ENCODE assay signal across 19 cellular contexts in the genomic region with DNA sequence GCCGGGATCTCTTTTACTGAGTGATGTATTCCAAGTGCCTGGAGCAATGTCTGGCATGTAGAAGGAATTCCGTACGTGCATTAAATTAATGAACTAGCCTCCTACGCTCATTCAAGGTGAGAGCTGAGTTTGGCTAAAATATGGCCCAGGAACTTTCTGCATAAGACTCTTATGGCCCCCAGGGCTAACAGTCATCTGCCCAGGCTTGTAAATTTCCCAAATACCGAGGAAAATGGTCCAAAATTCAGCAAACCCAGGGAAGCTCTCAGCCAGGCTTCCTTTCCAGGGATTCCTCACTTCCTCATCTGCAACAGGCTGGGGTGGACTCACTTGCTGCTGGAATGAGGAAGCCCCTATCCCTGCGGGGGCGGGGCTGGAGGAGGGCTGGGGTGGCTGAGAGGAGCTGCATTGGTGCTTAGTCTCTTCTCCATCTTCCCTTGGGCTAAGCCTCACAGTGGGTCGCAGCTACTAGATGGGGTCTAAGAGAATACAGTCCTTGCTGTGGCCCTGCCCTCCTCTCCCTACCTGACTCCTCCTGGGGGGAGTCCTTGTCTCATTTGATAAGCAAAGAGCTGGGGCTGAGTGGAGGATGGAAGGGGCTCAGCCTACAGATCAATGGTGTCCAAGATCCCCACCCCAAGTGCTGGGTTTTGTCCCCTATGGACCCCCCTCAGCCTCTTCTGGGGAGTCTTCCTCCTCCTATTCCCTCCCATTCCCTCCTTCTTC. TPM values are rescaled to one million over a fixed set of nuclear protein-coding genes. Genes with fewer than 3 reads are reported as not detected.
DNase-seq lines count a peak whose midpoint lies in the region; ATAC-seq and TF ChIP-seq lines count a peak whose summit lies in the region.
"Had no signal": no experiment of that assay in that cellular context is flagged by ENCODE, and none has a peak within 500 bp of the region (broad histone marks: within the 10 kb centered on the region; RNA-seq: fewer than 3 reads in every experiment).

No MANE protein-coding gene starts in this region.

- H4K8ac ChIP-seq in mesendoderm (ENCODE audit: low read depth, low read length): no peak overlapping the region

- H3K18ac ChIP-seq in mesendoderm (ENCODE audit: low read length): no peak overlapping the region

- peaks cover 4% of the 10 kb centered on the region for H3K9me3 Mint-ChIP-seq in activated naive CD4-positive, alpha-beta T cell treated with anti-CD3 and anti-CD28 coated beads, Interleukin-2, amount 50 U/mL, for 24 hours
- peaks cover 22% of the 10 kb centered on the region for H3K9me3 Mint-ChIP-seq in activated CD8-positive, alpha-beta memory T cell treated with anti-CD3 and anti-CD28 coated beads, Interleukin-2, amount 10 ng/mL, durations not matched to agents 7 days and 5 days (ENCODE audit: low read depth)
- peaks cover 15% of the 10 kb centered on the region for H3K9me3 Mint-ChIP-seq in activated CD4-positive, alpha-beta T cell treated with anti-CD3 and anti-CD28 coated beads, Interleukin-2, amount 10 ng/mL, durations not matched to agents 24 days and 14 days

- no peak for TF ChIP-seq EP300 in tibial nerve (IDR thresholded peaks at IDR 0.05)

- H3K4me1 Mint-ChIP-seq in activated naive CD4-positive, alpha-beta T cell treated with anti-CD3 and anti-CD28 coated beads, Interleukin-2, amount 50 U/mL, for 24 hours: peaks cover 45% of the 10 kb centered on the region
- peaks cover 40% of the 10 kb centered on the region for H3K4me1 Mint-ChIP-seq in activated CD8-positive, alpha-beta memory T cell treated with anti-CD3 and anti-CD28 coated beads, Interleukin-2, amount 10 ng/mL, durations not matched to agents 7 days and 5 days
- H3K4me1 Mint-ChIP-seq in activated CD4-positive, alpha-beta T cell treated with anti-CD3 and anti-CD28 coated beads, Interleukin-2, amount 10 ng/mL, durations not matched to agents 24 days and 14 days: peaks cover 25% of the 10 kb centered on the region
- H3K4me1 Mint-ChIP-seq: brain had no signal

- H3K36me3 ChIP-seq in mesendoderm (ENCODE audit: control insufficient read depth, insufficient read depth, low read length): no peaks in the 10 kb centered on the region
- H3K36me3 ChIP-seq in tibial nerve: no peaks in the 10 kb centered on the region
- H3K36me3 ChIP-seq: neutrophil had no signal

- no peak overlapping the region for H3K23ac ChIP-seq in mesendoderm (ENCODE audit: low read length)

- intact Hi-C loops in activated CD4-positive, alpha-beta T cell treated with anti-CD3 and anti-CD28 coated beads, Interleukin-2, amount 10 ng/mL, durations not matched to agents 24 days and 14 days (cut with micrococcal nuclease): no loop called here

- ATAC-seq in activated CD8-positive, alpha-beta memory T cell treated with anti-CD3 and anti-CD28 coated beads, Interleukin-2, amount 10 ng/mL, durations not matched to agents 7 days and 5 days: no peak
- ATAC-seq in HG03571 (IDR thresholded peaks at IDR 0.05; ENCODE audit: unreplicated experiment): no peak
- ATAC-seq: activated CD4-positive, alpha-beta T cell treated with anti-CD3 and anti-CD28 coated beads for 36 hours; foreskin keratinocyte; HCT116; T-cell had no signal

- H3K79me2 ChIP-seq in mesendoderm (ENCODE audit: control insufficient read depth, insufficient read depth, low read length): no peaks in the 10 kb centered on the region

- no peaks in the 10 kb centered on the region for H3K27me3 Mint-ChIP-seq in activated naive CD4-positive, alpha-beta T cell treated with anti-CD3 and anti-CD28 coated beads, Interleukin-2, amount 50 U/mL, for 24 hours
- no peaks in the 10 kb centered on the region for H3K27me3 Mint-ChIP-seq in activated CD8-positive, alpha-beta memory T cell treated with anti-CD3 and anti-CD28 coated beads, Interleukin-2, amount 10 ng/mL, durations not matched to agents 7 days and 5 days
- peaks cover 3% of the 10 kb centered on the region for H3K27me3 Mint-ChIP-seq in activated CD4-positive, alpha-beta T cell treated with anti-CD3 and anti-CD28 coated beads, Interleukin-2, amount 10 ng/mL, durations not matched to agents 24 days and 14 days
- H3K27me3 Mint-ChIP-seq: activated CD4-positive, alpha-beta T cell treated with anti-CD3 and anti-CD28 coated beads for 36 hours; T-cell had no signal

- no peak overlapping the region for H3K56ac ChIP-seq in mesendoderm (ENCODE audit: low read length)

- TF ChIP-seq POLR2A in tibial nerve (IDR thresholded peaks at IDR 0.05): no peak

- TF ChIP-seq CTCF in tibial nerve (IDR thresholded peaks at IDR 0.05): no peak

- H3K4me2 ChIP-seq in mesendoderm (ENCODE audit: low read length): no peak overlapping the region

- H3K9me3 ChIP-seq in tibial nerve: peaks cover 0 to under 1% (median 0%) of the 10 kb centered on the region in 4 donors
- H3K9me3 ChIP-seq: neutrophil had no signal

- H3K27ac Mint-ChIP-seq in activated naive CD4-positive, alpha-beta T cell treated with anti-CD3 and anti-CD28 coated beads, Interleukin-2, amount 50 U/mL, for 24 hours: peak overlapping the region; percentile 81
- no peak overlapping the region for H3K27ac Mint-ChIP-seq in activated CD8-positive, alpha-beta memory T cell treated with anti-CD3 and anti-CD28 coated beads, Interleukin-2, amount 10 ng/mL, durations not matched to agents 7 days and 5 days
- H3K27ac Mint-ChIP-seq in activated CD4-positive, alpha-beta T cell treated with anti-CD3 and anti-CD28 coated beads, Interleukin-2, amount 10 ng/mL, durations not matched to agents 24 days and 14 days: no peak overlapping the region
- H3K27ac Mint-ChIP-seq: activated CD4-positive, alpha-beta T cell treated with anti-CD3 and anti-CD28 coated beads for 36 hours; brain; memory B cell had no signal

- H3K27ac ChIP-seq in mesendoderm (ENCODE audit: low read depth, low read length) (peak overlapping the region; percentile 31), tibial nerve (peak overlapping the region in 1 of 4 donors; percentile 69)
- H3K27ac ChIP-seq: foreskin keratinocyte, neutrophil, RWPE1 had no signal

- DNase-seq in activated naive CD4-positive, alpha-beta T cell treated with anti-CD3 and anti-CD28 coated beads, Interleukin-2, amount 50 U/mL, for 16 hours: no peak
- DNase-seq in activated CD8-positive, alpha-beta memory T cell treated with anti-CD3 and anti-CD28 coated beads, Interleukin-2, amount 10 ng/mL, durations not matched to agents 7 days and 5 days: peak; percentile 33
- DNase-seq in mesendoderm: peak; percentile 42
- DNase-seq in tibial nerve (ENCODE audit: low spot score in 2 of 2): peak; percentile 23 to 60
- no peak for DNase-seq in activated CD4-positive, alpha-beta T cell treated with anti-CD3 and anti-CD28 coated beads, Interleukin-2, amount 10 ng/mL, durations not matched to agents 24 days and 14 days
- no peak for DNase-seq in effector CD4-positive, alpha-beta T cell
- DNase-seq: activated CD4-positive, alpha-beta T cell treated with anti-CD3 and anti-CD28 coated beads for 36 hours; Karpas-422; NCI-H187 treated with DMSO at 0.1 percent for 48 hours; NCI-H69; T-cell had no signal

- H3K36me3 Mint-ChIP-seq in activated naive CD4-positive, alpha-beta T cell treated with anti-CD3 and anti-CD28 coated beads, Interleukin-2, amount 50 U/mL, for 24 hours: peaks cover under 1% of the 10 kb centered on the region
- H3K36me3 Mint-ChIP-seq in activated CD8-positive, alpha-beta memory T cell treated with anti-CD3 and anti-CD28 coated beads, Interleukin-2, amount 10 ng/mL, durations not matched to agents 7 days and 5 days: peaks cover 43% of the 10 kb centered on the region
- H3K36me3 Mint-ChIP-seq in activated CD4-positive, alpha-beta T cell treated with anti-CD3 and anti-CD28 coated beads, Interleukin-2, amount 10 ng/mL, durations not matched to agents 24 days and 14 days (ENCODE audit: low read depth): peaks cover 10% of the 10 kb centered on the region
- H3K36me3 Mint-ChIP-seq: brain, T-cell had no signal

- no peak overlapping the region for H2BK5ac ChIP-seq in mesendoderm (ENCODE audit: low read length)

- CTCF ChIA-PET in activated CD8-positive, alpha-beta memory T cell treated with anti-CD3 and anti-CD28 coated beads, Interleukin-2, amount 10 ng/mL, durations not matched to agents 7 days and 5 days (lab: Charles Lee): interaction anchor here (2.8 kb wide), 1 partner anchor 238 kb away, joined by 8 read pairs; no protein-coding TSS in a partner anchor

- no peak overlapping the region for H3K4me3 Mint-ChIP-seq in activated naive CD4-positive, alpha-beta T cell treated with anti-CD3 and anti-CD28 coated beads, Interleukin-2, amount 50 U/mL, for 24 hours
- H3K4me3 Mint-ChIP-seq in activated CD8-positive, alpha-beta memory T cell treated with anti-CD3 and anti-CD28 coated beads, Interleukin-2, amount 10 ng/mL, durations not matched to agents 7 days and 5 days: no peak overlapping the region
- no peak overlapping the region for H3K4me3 Mint-ChIP-seq in activated CD4-positive, alpha-beta T cell treated with anti-CD3 and anti-CD28 coated beads, Interleukin-2, amount 10 ng/mL, durations not matched to agents 24 days and 14 days
- H3K4me3 Mint-ChIP-seq: activated CD4-positive, alpha-beta T cell treated with anti-CD3 and anti-CD28 coated beads for 36 hours; brain; memory B cell; T-cell had no signal

- H3K4me3 ChIP-seq in mesendoderm (ENCODE audit: low read length): no peak overlapping the region
- H3K4me3 ChIP-seq in tibial nerve: no peak overlapping the region

- no peak overlapping the region for H3K4ac ChIP-seq in mesendoderm (ENCODE audit: low read depth, low read length)

- no CpG with 5 or more reads among the region's 8 CpGs for WGBS in mesendoderm (ENCODE audit: extremely low coverage, insufficient coverage, low lambda C conversion rate)
- 50 to 65% methylated on average over 8 of the region's 8 CpGs for WGBS in tibial nerve, 2 donors

- H3K79me1 ChIP-seq in mesendoderm (ENCODE audit: low read length): no peaks in the 10 kb centered on the region

- no peak overlapping the region for H2BK15ac ChIP-seq in mesendoderm (replicated peaks; ENCODE audit: low read depth)

- H2AK5ac ChIP-seq in mesendoderm (ENCODE audit: low read length): no peak overlapping the region

- H3K4me1 ChIP-seq in mesendoderm (ENCODE audit: control insufficient read depth, low read depth, low read length) (no peaks in the 10 kb centered on the region), tibial nerve (peaks cover 0 to 25% (median 0%) of the 10 kb centered on the region in 4 donors)

- H3K9ac ChIP-seq in mesendoderm (ENCODE audit: low read length): no peak overlapping the region

- H4K5ac ChIP-seq in mesendoderm (ENCODE audit: low read length): no peak overlapping the region

- no peaks in the 10 kb centered on the region for H3K27me3 ChIP-seq in mesendoderm (ENCODE audit: insufficient read depth, low read length, poor library complexity)
- no peaks in the 10 kb centered on the region for H3K27me3 ChIP-seq in tibial nerve
- H3K27me3 ChIP-seq: foreskin keratinocyte, neutrophil had no signal

- no peak overlapping the region for H2BK120ac ChIP-seq in mesendoderm (ENCODE audit: low read depth, low read length)

RNA-seq across cellular contexts. Expression of a gene that starts 28.5 kb away (rescaled TPM):
- 1 to 10 TPM in 1 of 2 experiments, not detected in 1; 9.3 TPM for total RNA-seq in activated CD8-positive, alpha-beta memory T cell treated with anti-CD3 and anti-CD28 coated beads, Interleukin-2, amount 10 ng/mL, durations not matched to agents 7 days and 5 days
- polyA plus RNA-seq in mesendoderm (2013, experiment 1 of 2): 0.07 TPM
- 0.04 TPM for polyA plus RNA-seq in mesendoderm (2013, experiment 2 of 2)
- 1,000 to 10,000 TPM; 1,911 to 7,779 (median 5,257) TPM for total RNA-seq in tibial nerve
- total RNA-seq in activated CD4-positive, alpha-beta T cell treated with anti-CD3 and anti-CD28 coated beads, Interleukin-2, amount 10 ng/mL, durations not matched to agents 24 days and 14 days: 1.8 and 2.6 TPM in 2 replicates
- total RNA-seq: activated CD4-positive, alpha-beta T cell treated with anti-CD3 and anti-CD28 coated beads for 36 hours; foreskin keratinocyte had no signal

Comparison
In these comparisons a context has a peak if more than half of its experiments do, and no peak if none do; other contexts are left out.
1. DNase-seq: peak in activated CD8-positive, alpha-beta memory T cell treated with anti-CD3 and anti-CD28 coated beads, Interleukin-2, amount 10 ng/mL, durations not matched to agents 7 days and 5 days (single experiment), mesendoderm (single experiment) and tibial nerve (2 of 2); none in activated naive CD4-positive, alpha-beta T cell treated with anti-CD3 and anti-CD28 coated beads, Interleukin-2, amount 50 U/mL, for 16 hours (single experiment), activated CD4-positive, alpha-beta T cell treated with anti-CD3 and anti-CD28 coated beads, Interleukin-2, amount 10 ng/mL, durations not matched to agents 24 days and 14 days (single experiment) and effector CD4-positive, alpha-beta T cell (single experiment).
2. RNA of a gene that starts 28.5 kb away (total RNA-seq): 1,911 to 7,779 TPM in tibial nerve; 9.3 TPM in activated CD8-positive, alpha-beta memory T cell treated with anti-CD3 and anti-CD28 coated beads, Interleukin-2, amount 10 ng/mL, durations not matched to agents 7 days and 5 days and 1.8 to 2.6 TPM in activated CD4-positive, alpha-beta T cell treated with anti-CD3 and anti-CD28 coated beads, Interleukin-2, amount 10 ng/mL, durations not matched to agents 24 days and 14 days; every median in the first group is over 100 times any median in the second.